Comparison of ENCODE assay signal across 11 cellular contexts in genomic region chr15:99586121-99586520, GRCh38.
"Had no signal": no experiment of that assay in that cellular context is flagged by ENCODE, and none has a peak within 500 bp of the region (broad histone marks: within the 10 kb centered on the region; RNA-seq: fewer than 3 reads in every experiment).

No MANE protein-coding gene starts in this region.

- H3K4me2 ChIP-seq: KMS-11 had no signal

- H3K27ac ChIP-seq: GM23248, HL-60, KMS-11 had no signal

- H2AFZ ChIP-seq: GM23248 had no signal

- FAIRE-seq: HepG2 had no signal

- H3K36me3 ChIP-seq: HAP-1 had no signal

- ATAC-seq: HCT116, HepG2 had no signal

- DNase-seq: GM23248, GOT3, H7, IMR-90, Karpas-422, KBM-7 had no signal

- H3K9ac ChIP-seq: GM23248, KMS-11 had no signal

- H3K4me3 ChIP-seq: GM23248, HAP-1 had no signal
